In the genomic region with DNA sequence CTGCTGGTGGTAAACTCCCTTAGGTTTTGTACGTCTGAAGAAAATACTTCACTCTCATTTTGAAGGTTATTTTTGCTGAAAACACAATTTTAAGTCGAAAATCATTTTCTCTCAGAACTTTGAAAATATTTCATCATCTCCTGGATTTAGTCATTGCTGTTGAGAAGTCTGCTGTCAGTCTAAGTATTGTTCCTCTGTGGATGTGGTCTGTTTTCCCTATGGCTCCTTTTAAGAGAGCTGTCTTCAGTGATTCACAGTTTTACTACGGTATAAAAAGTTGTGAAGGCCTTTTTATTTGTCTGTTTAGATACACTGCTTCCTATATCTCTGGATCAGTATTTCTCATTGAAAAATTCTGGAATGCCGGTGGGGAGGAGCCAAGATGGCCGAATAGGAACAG, we compare ENCODE assay signal across 26 cellular contexts.
A peak's percentile ranks its signal among the peaks of the same experiment; 100 is the strongest.
DNase-seq lines count a peak whose midpoint lies in the region; ATAC-seq, FAIRE-seq and TF ChIP-seq lines count a peak whose summit lies in the region.
"Had no signal": no experiment of that assay in that cellular context is flagged by ENCODE, and none has a peak within 500 bp of the region (broad histone marks: within the 10 kb centered on the region; RNA-seq: fewer than 3 reads in every experiment).

No MANE protein-coding gene starts in this region.

- H3K9me3 Mint-ChIP-seq in activated CD4-positive, alpha-beta memory T cell treated with anti-CD3 and anti-CD28 coated beads for 36 hours, result peaks cover 35% of the 10 kb centered on the region
- peaks cover 17% of the 10 kb centered on the region for H3K9me3 Mint-ChIP-seq in activated CD4-positive, alpha-beta memory T cell treated with anti-CD3 and anti-CD28 coated beads, Interleukin-2, amount 10 ng/mL, durations not matched to agents 7 days and 5 days
- peaks cover 4% of the 10 kb centered on the region for H3K9me3 Mint-ChIP-seq in stimulated activated naive CD8-positive, alpha-beta T cell treated with anti-CD3 and anti-CD28 coated beads, Interleukin-15, Interleukin-2, amounts not matched to agents 100 ng/mL and 50 ng/mL, for 24 hours
- peaks cover 35 to 37% of the 10 kb centered on the region in 2 donors for H3K9me3 Mint-ChIP-seq in stimulated activated naive CD8-positive, alpha-beta T cell treated with anti-CD3 and anti-CD28 coated beads, Interleukin-15, amount 100 ng/mL, for 72 hours

- peak overlapping the region; percentile 82 for H3K27ac Mint-ChIP-seq in activated CD4-positive, alpha-beta memory T cell treated with anti-CD3 and anti-CD28 coated beads for 36 hours
- H3K27ac Mint-ChIP-seq in activated CD4-positive, alpha-beta memory T cell treated with anti-CD3 and anti-CD28 coated beads, Interleukin-2, amount 10 ng/mL, durations not matched to agents 7 days and 5 days, result no peak overlapping the region
- H3K27ac Mint-ChIP-seq in stimulated activated naive CD8-positive, alpha-beta T cell treated with anti-CD3 and anti-CD28 coated beads, Interleukin-15, Interleukin-2, amounts not matched to agents 100 ng/mL and 50 ng/mL, for 24 hours, result peak overlapping the region; percentile 56
- H3K27ac Mint-ChIP-seq in stimulated activated naive CD8-positive, alpha-beta T cell treated with anti-CD3 and anti-CD28 coated beads, Interleukin-15, amount 100 ng/mL, for 72 hours, result peak overlapping the region; percentile 93
- H3K27ac Mint-ChIP-seq: CD8-positive, alpha-beta memory T cell; H9; HFFc6 had no signal

- no peaks in the 10 kb centered on the region for H3K9me1 ChIP-seq in K562 (ENCODE audit: control insufficient read depth, insufficient read depth, low read length)

- no peak for TF ChIP-seq EP300 in K562 (IDR thresholded peaks at IDR 0.05; ENCODE audit: low read length)

- H3K27me3 ChIP-seq in K562 (ENCODE audit: control insufficient read depth in 2 of 2, insufficient read depth in 2 of 2, low read length in 2 of 2), result no peaks in the 10 kb centered on the region
- H3K27me3 ChIP-seq: Peyer's patch had no signal

- FAIRE-seq in K562 (lab: Jason Lieb, UNC), result no peak
- FAIRE-seq: GM12891, HTR-8/SVneo had no signal

- no peak overlapping the region for H3K4me3 ChIP-seq in K562
- H3K4me3 ChIP-seq: GM23248, Peyer's patch had no signal

- intact Hi-C loops in activated CD4-positive, alpha-beta memory T cell treated with anti-CD3 and anti-CD28 coated beads for 36 hours (cut with micrococcal nuclease), result no loop called here
- intact Hi-C loops in K562 (cut with micrococcal nuclease), result no loop called here

- no peak overlapping the region for H3K4me2 ChIP-seq in K562 (ENCODE audit: insufficient read depth, low read length)
- H3K4me2 ChIP-seq: KMS-11 had no signal

- H3K9ac ChIP-seq in K562 (ENCODE audit: insufficient read depth in 1 of 2, low read depth in 2 of 2, low read length in 2 of 2), result no peak overlapping the region
- H3K9ac ChIP-seq: GM23248, KMS-11 had no signal

- H3K36me3 ChIP-seq in K562 (ENCODE audit: control insufficient read depth, insufficient read depth, low read length), result no peaks in the 10 kb centered on the region
- H3K36me3 ChIP-seq: Peyer's patch had no signal

- H3K27ac ChIP-seq in K562 (ENCODE audit: extremely low read depth, low read depth, low read length), result no peak overlapping the region
- H3K27ac ChIP-seq: GM23248, KMS-11, Peyer's patch had no signal

- 15% methylated on average over 5 of the region's 5 CpGs for WGBS in K562 (ENCODE audit: insufficient coverage, low coverage, missing lambda C conversion rate)

- BruUV-seq in K562 (replicated peaks; lab: Mats Ljungman, UMichigan), result no TSS peak

- DNase-seq in activated CD4-positive, alpha-beta memory T cell treated with anti-CD3 and anti-CD28 coated beads for 36 hours, result no peak
- no peak for DNase-seq in activated CD4-positive, alpha-beta memory T cell treated with anti-CD3 and anti-CD28 coated beads, Interleukin-2, amount 10 ng/mL, durations not matched to agents 7 days and 5 days
- no peak for DNase-seq in stimulated activated naive CD8-positive, alpha-beta T cell treated with anti-CD3 and anti-CD28 coated beads, Interleukin-15, Interleukin-2, amounts not matched to agents 100 U/mL and 50 U/mL, for 24 hours
- no peak for DNase-seq in K562 (ENCODE audit: extremely low read depth in 1 of 4, low spot score in 3 of 4)
- DNase-seq in stimulated activated naive CD8-positive, alpha-beta T cell treated with anti-CD3 and anti-CD28 coated beads, Interleukin-15, amount 100 ng/mL, for 72 hours, result no peak
- no peak for DNase-seq in NCI-H446 treated with DMSO at 0.1 percent for 48 hours (lab: John Stamatoyannopoulos, UW)
- no peak for DNase-seq in NCI-H187 treated with DMSO at 0.1 percent for 48 hours (lab: John Stamatoyannopoulos, UW)
- DNase-seq: AML-193; C1 segment of cervical spinal cord; Calu3; CD8-positive, alpha-beta memory T cell; DMS153; GM23248; H9; HFFc6; NCI-H1092 treated with DMSO at 0.1 percent for 48 hours; NCI-H1436 treated with DMSO at 0.1 percent for 48 hours; NCI-H2029; NCI-H2227 treated with DMSO at 0.1 percent for 48 hours; NCI-H524 treated with DMSO at 0.1 percent for 48 hours; NCI-H82; Peyer's patch had no signal

- H3K9me3 ChIP-seq in K562 (replicated peaks; ENCODE audit: control insufficient read depth, insufficient read depth, low read depth, low read length), result 0 out of 2 replicates have a peak, but pooled peaks cover 4% of the 10 kb centered on the region
- H3K9me3 ChIP-seq: Peyer's patch had no signal

- H2AFZ ChIP-seq in K562 (ENCODE audit: low read depth, low read length), result no peak overlapping the region
- H2AFZ ChIP-seq: GM23248 had no signal

- H3K4me1 ChIP-seq in K562 (replicated peaks in 1 of 2; ENCODE audit: control insufficient read depth in 2 of 2, insufficient read depth in 2 of 2, low read length in 2 of 2), result no peaks in the 10 kb centered on the region
- H3K4me1 ChIP-seq: Peyer's patch had no signal

- POLR2A ChIA-PET in activated CD4-positive, alpha-beta memory T cell treated with anti-CD3 and anti-CD28 coated beads for 36 hours (lab: Charles Lee), result interaction anchor here (0.6 to 1.7 kb wide), 2 partner anchors 14 to 375 kb away, joined by 3 to 6 read pairs; no protein-coding TSS in a partner anchor
- POLR2A ChIA-PET in activated CD4-positive, alpha-beta memory T cell treated with anti-CD3 and anti-CD28 coated beads, Interleukin-2, amount 10 ng/mL, durations not matched to agents 7 days and 5 days (lab: Charles Lee), result no interaction called here
- POLR2A ChIA-PET in K562 (lab: Yijun Ruan, JAX), result no interaction called here

- H3K27me3 Mint-ChIP-seq in activated CD4-positive, alpha-beta memory T cell treated with anti-CD3 and anti-CD28 coated beads for 36 hours, result no peaks in the 10 kb centered on the region
- no peaks in the 10 kb centered on the region for H3K27me3 Mint-ChIP-seq in activated CD4-positive, alpha-beta memory T cell treated with anti-CD3 and anti-CD28 coated beads, Interleukin-2, amount 10 ng/mL, durations not matched to agents 7 days and 5 days
- H3K27me3 Mint-ChIP-seq in stimulated activated naive CD8-positive, alpha-beta T cell treated with anti-CD3 and anti-CD28 coated beads, Interleukin-15, Interleukin-2, amounts not matched to agents 100 ng/mL and 50 ng/mL, for 24 hours, result no peaks in the 10 kb centered on the region
- H3K27me3 Mint-ChIP-seq in stimulated activated naive CD8-positive, alpha-beta T cell treated with anti-CD3 and anti-CD28 coated beads, Interleukin-15, amount 100 ng/mL, for 72 hours, result no peaks in the 10 kb centered on the region

- TF ChIP-seq RAD21 in K562 (CRISPR knock-in tag; conservative IDR thresholded peaks at IDR 0.05 in 1 of 2, IDR thresholded peaks at IDR 0.05 in 1 of 2), result no peak

- in situ Hi-C loops in K562 (cut with MboI), result no loop called here

- no peaks in the 10 kb centered on the region for H3K79me2 ChIP-seq in K562 (ENCODE audit: control insufficient read depth, insufficient read depth, low read length)

- peaks cover 53% of the 10 kb centered on the region for H3K4me1 Mint-ChIP-seq in activated CD4-positive, alpha-beta memory T cell treated with anti-CD3 and anti-CD28 coated beads for 36 hours (ENCODE audit: low read depth)
- peaks cover 21% of the 10 kb centered on the region for H3K4me1 Mint-ChIP-seq in activated CD4-positive, alpha-beta memory T cell treated with anti-CD3 and anti-CD28 coated beads, Interleukin-2, amount 10 ng/mL, durations not matched to agents 7 days and 5 days
- H3K4me1 Mint-ChIP-seq in stimulated activated naive CD8-positive, alpha-beta T cell treated with anti-CD3 and anti-CD28 coated beads, Interleukin-15, Interleukin-2, amounts not matched to agents 100 ng/mL and 50 ng/mL, for 24 hours (ENCODE audit: low read depth), result peaks cover 67% of the 10 kb centered on the region
- H3K4me1 Mint-ChIP-seq in stimulated activated naive CD8-positive, alpha-beta T cell treated with anti-CD3 and anti-CD28 coated beads, Interleukin-15, amount 100 ng/mL, for 72 hours, result peaks cover 58% of the 10 kb centered on the region
- H3K4me1 Mint-ChIP-seq: H9 had no signal

- no peak for ATAC-seq in stimulated activated naive CD8-positive, alpha-beta T cell treated with anti-CD3 and anti-CD28 coated beads, Interleukin-15, Interleukin-2, amounts not matched to agents 100 U/mL and 50 U/mL, for 24 hours
- no peak for ATAC-seq in K562
- ATAC-seq in stimulated activated naive CD8-positive, alpha-beta T cell treated with anti-CD3 and anti-CD28 coated beads, Interleukin-15, amount 100 ng/mL, for 72 hours, result no peak

- no peaks in the 10 kb centered on the region for H4K20me1 ChIP-seq in K562 (replicated peaks; ENCODE audit: control insufficient read depth, insufficient read depth, low read length)

- no peak overlapping the region for H3K4me3 Mint-ChIP-seq in activated CD4-positive, alpha-beta memory T cell treated with anti-CD3 and anti-CD28 coated beads for 36 hours
- no peak overlapping the region for H3K4me3 Mint-ChIP-seq in activated CD4-positive, alpha-beta memory T cell treated with anti-CD3 and anti-CD28 coated beads, Interleukin-2, amount 10 ng/mL, durations not matched to agents 7 days and 5 days
- H3K4me3 Mint-ChIP-seq in stimulated activated naive CD8-positive, alpha-beta T cell treated with anti-CD3 and anti-CD28 coated beads, Interleukin-15, Interleukin-2, amounts not matched to agents 100 ng/mL and 50 ng/mL, for 24 hours, result no peak overlapping the region
- peak overlapping the region in 1 of 2 donors; percentile 15 for H3K4me3 Mint-ChIP-seq in stimulated activated naive CD8-positive, alpha-beta T cell treated with anti-CD3 and anti-CD28 coated beads, Interleukin-15, amount 100 ng/mL, for 72 hours
- H3K4me3 Mint-ChIP-seq: CD8-positive, alpha-beta memory T cell; H9; HFFc6 had no signal

- CTCF ChIA-PET in activated CD4-positive, alpha-beta memory T cell treated with anti-CD3 and anti-CD28 coated beads for 36 hours (lab: Charles Lee), result interaction anchor here (0.8 kb wide), 1 partner anchor 10 kb away, joined by 3 read pairs; no protein-coding TSS in a partner anchor
- CTCF ChIA-PET in activated CD4-positive, alpha-beta memory T cell treated with anti-CD3 and anti-CD28 coated beads, Interleukin-2, amount 10 ng/mL, durations not matched to agents 7 days and 5 days (lab: Charles Lee), result no interaction called here
- CTCF ChIA-PET in K562 (lab: Yijun Ruan, JAX; ENCODE audit: low intra/inter-chr PET ratio), result no interaction called here

- TF ChIP-seq POLR2A in K562 (conservative IDR thresholded peaks at IDR 0.05), result no peak

- no peak for TF ChIP-seq CTCF in K562 (IDR thresholded peaks at IDR 0.05 in 2 of 3, conservative IDR thresholded peaks at IDR 0.05 in 1 of 3; ENCODE audit: insufficient read depth in 2 of 3, low read depth in 1 of 3, low read length in 3 of 3)

- peaks cover 48% of the 10 kb centered on the region for H3K36me3 Mint-ChIP-seq in activated CD4-positive, alpha-beta memory T cell treated with anti-CD3 and anti-CD28 coated beads for 36 hours
- peaks cover 38% of the 10 kb centered on the region for H3K36me3 Mint-ChIP-seq in activated CD4-positive, alpha-beta memory T cell treated with anti-CD3 and anti-CD28 coated beads, Interleukin-2, amount 10 ng/mL, durations not matched to agents 7 days and 5 days (ENCODE audit: low read depth)
- H3K36me3 Mint-ChIP-seq in stimulated activated naive CD8-positive, alpha-beta T cell treated with anti-CD3 and anti-CD28 coated beads, Interleukin-15, Interleukin-2, amounts not matched to agents 100 ng/mL and 50 ng/mL, for 24 hours (ENCODE audit: low read depth), result peaks cover 77% of the 10 kb centered on the region
